In the genomic region with DNA sequence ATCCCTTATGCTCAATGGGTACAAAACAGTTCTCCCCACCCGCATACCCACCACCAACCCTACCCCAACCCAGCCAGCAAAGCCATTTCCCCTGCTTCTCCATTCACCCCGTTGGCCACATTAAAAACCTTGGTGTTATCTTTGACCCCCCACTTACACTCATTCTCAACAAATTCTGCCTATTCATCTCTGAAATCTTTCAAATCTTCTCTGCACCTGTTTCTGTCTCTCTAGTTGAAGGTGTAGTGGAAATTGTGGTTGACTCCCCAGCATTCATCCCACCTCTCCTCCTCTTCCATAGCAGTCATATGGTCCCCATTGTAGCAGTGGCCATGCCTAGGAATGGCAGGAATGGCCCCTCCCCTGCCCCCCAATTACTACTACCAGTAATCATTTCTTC, we compare ENCODE assay signal across 24 cellular contexts. TPM values are rescaled to one million over a fixed set of nuclear protein-coding genes. Genes with fewer than 3 reads are reported as not detected.
DNase-seq lines count a peak whose midpoint lies in the region; ATAC-seq, FAIRE-seq and TF ChIP-seq lines count a peak whose summit lies in the region.
"Had no signal": no experiment of that assay in that cellular context is flagged by ENCODE, and none has a peak within 500 bp of the region (broad histone marks: within the 10 kb centered on the region; RNA-seq: fewer than 3 reads in every experiment).

No MANE protein-coding gene starts in this region.

- BruUV-seq in K562 (replicated peaks; lab: Mats Ljungman, UMichigan): no TSS peak

- in situ Hi-C loops in K562 (cut with MboI): no loop called here

- no peak overlapping the region; a peak in 1 of 4 replicates for H3K9ac ChIP-seq in K562 (ENCODE audit: insufficient read depth in 1 of 2, low read depth in 2 of 2, low read length in 2 of 2)
- H3K9ac ChIP-seq: KMS-11 had no signal

- H3K79me2 ChIP-seq in K562 (ENCODE audit: control insufficient read depth, insufficient read depth, low read length): no peaks in the 10 kb centered on the region

- FAIRE-seq in K562 (lab: Jason Lieb, UNC) (no peak), D721Med (lab: Jason Lieb, UNC) (no peak)
- FAIRE-seq: A204.1, TTC549 had no signal

- peak; percentile 35 for ATAC-seq in activated CD4-positive, alpha-beta T cell treated with anti-CD3 and anti-CD28 coated beads for 36 hours
- ATAC-seq in CD8-positive, alpha-beta T cell: no peak
- ATAC-seq in HG03565 (IDR thresholded peaks at IDR 0.05; ENCODE audit: unreplicated experiment): peak; percentile 13
- ATAC-seq in K562: no peak; the same call in 1 of the 3 replicates
- no peak for ATAC-seq in GM21529 (IDR thresholded peaks at IDR 0.05; ENCODE audit: unreplicated experiment)
- ATAC-seq: gastrocnemius medialis had no signal

- no peak for TF ChIP-seq POLR2A in K562 (conservative IDR thresholded peaks at IDR 0.05)

- intact Hi-C loops in activated CD4-positive, alpha-beta T cell treated with anti-CD3 and anti-CD28 coated beads for 36 hours (cut with DNase I, micrococcal nuclease): loop anchor here (1.0 to 2.0 kb wide), 2 partner anchors 15 kb away; no protein-coding TSS in a partner anchor
- intact Hi-C loops in CD8-positive, alpha-beta T cell (cut with DNase I, micrococcal nuclease): no loop called here
- intact Hi-C loops in K562 (cut with micrococcal nuclease): no loop called here

- no peak for TF ChIP-seq RAD21 in K562 (CRISPR knock-in tag; conservative IDR thresholded peaks at IDR 0.05 in 1 of 2, IDR thresholded peaks at IDR 0.05 in 1 of 2)

- no peaks in the 10 kb centered on the region for H3K27me3 ChIP-seq in CD8-positive, alpha-beta T cell (ENCODE audit: insufficient read depth, low read length)
- no peaks in the 10 kb centered on the region for H3K27me3 ChIP-seq in K562 (ENCODE audit: control insufficient read depth in 2 of 2, insufficient read depth in 2 of 2, low read length in 2 of 2)
- H3K27me3 ChIP-seq: ascending aorta, gastrocnemius medialis, vagina had no signal

- no peak for TF ChIP-seq EP300 in K562 (IDR thresholded peaks at IDR 0.05; ENCODE audit: low read length)

- WGBS in K562 (ENCODE audit: insufficient coverage, low coverage, missing lambda C conversion rate): 23% methylated on average over 2 of the region's 2 CpGs

- no peaks in the 10 kb centered on the region for H3K9me3 ChIP-seq in CD8-positive, alpha-beta T cell (ENCODE audit: low read length)
- H3K9me3 ChIP-seq in K562 (replicated peaks; ENCODE audit: control insufficient read depth, insufficient read depth, low read depth, low read length): no peaks in the 10 kb centered on the region
- H3K9me3 ChIP-seq: ascending aorta, gastrocnemius medialis, vagina had no signal

- H3K4me2 ChIP-seq in K562 (ENCODE audit: insufficient read depth, low read length): no peak overlapping the region
- H3K4me2 ChIP-seq: KMS-11 had no signal

- H3K9me3 Mint-ChIP-seq in activated CD4-positive, alpha-beta T cell treated with anti-CD3 and anti-CD28 coated beads for 36 hours (ENCODE audit: low read depth): peaks cover 5% of the 10 kb centered on the region
- peaks cover 6% of the 10 kb centered on the region for H3K9me3 Mint-ChIP-seq in CD8-positive, alpha-beta T cell

- H3K36me3 ChIP-seq in CD8-positive, alpha-beta T cell (ENCODE audit: insufficient read depth, low read length): peaks cover under 1% of the 10 kb centered on the region
- peaks cover 7% of the 10 kb centered on the region; the same call in 1 of the 3 replicates for H3K36me3 ChIP-seq in K562 (ENCODE audit: control insufficient read depth, insufficient read depth, low read length)

- peak overlapping the region; percentile 90 for H3K27ac Mint-ChIP-seq in activated CD4-positive, alpha-beta T cell treated with anti-CD3 and anti-CD28 coated beads for 36 hours
- peak overlapping the region; percentile 16 for H3K27ac Mint-ChIP-seq in CD8-positive, alpha-beta T cell
- H3K27ac Mint-ChIP-seq: B cell had no signal

- peaks cover 9% of the 10 kb centered on the region for H3K4me1 ChIP-seq in CD8-positive, alpha-beta T cell (ENCODE audit: insufficient read depth, low read length)
- H3K4me1 ChIP-seq in K562 (replicated peaks in 1 of 2; ENCODE audit: control insufficient read depth in 2 of 2, insufficient read depth in 2 of 2, low read length in 2 of 2): peaks cover 5 to 13% of the 10 kb centered on the region in 2 experiments; a peak in 3 of 5 replicates
- H3K4me1 ChIP-seq: ascending aorta, gastrocnemius medialis, vagina had no signal

- no peak overlapping the region for H2AFZ ChIP-seq in K562 (ENCODE audit: low read depth, low read length)

- DNase-seq in activated CD4-positive, alpha-beta T cell treated with anti-CD3 and anti-CD28 coated beads for 36 hours: peak; percentile 28
- no peak for DNase-seq in activated CD4-positive, alpha-beta T cell treated with anti-CD3 and anti-CD28 coated beads for 1 hour
- DNase-seq in CD8-positive, alpha-beta T cell: no peak
- DNase-seq in K562 (ENCODE audit: extremely low read depth in 1 of 4, low spot score in 3 of 4) (no peak), D721Med (ENCODE audit: insufficient read length, low spot score) (no peak), superior temporal gyrus (ENCODE audit: extremely low spot score) (no peak)
- DNase-seq: Calu3; cerebellar nuclear complex; effector memory CD4-positive, alpha-beta T cell; gastrocnemius medialis; GOT3; islet precursor cell; NCI-H187; occipital lobe; retina had no signal

- no peaks in the 10 kb centered on the region for H4K20me1 ChIP-seq in K562 (replicated peaks; ENCODE audit: control insufficient read depth, insufficient read depth, low read length)

- H3K9me1 ChIP-seq in K562 (ENCODE audit: control insufficient read depth, insufficient read depth, low read length): no peaks in the 10 kb centered on the region

- no peaks in the 10 kb centered on the region for H3K27me3 Mint-ChIP-seq in activated CD4-positive, alpha-beta T cell treated with anti-CD3 and anti-CD28 coated beads for 36 hours
- no peaks in the 10 kb centered on the region for H3K27me3 Mint-ChIP-seq in CD8-positive, alpha-beta T cell (ENCODE audit: low read depth)
- H3K27me3 Mint-ChIP-seq: B cell had no signal

- no peak overlapping the region for H3K27ac ChIP-seq in CD8-positive, alpha-beta T cell (ENCODE audit: low read depth, low read length)
- H3K27ac ChIP-seq in K562 (ENCODE audit: extremely low read depth, low read depth, low read length): no peak overlapping the region
- H3K27ac ChIP-seq: ascending aorta, gastrocnemius medialis, KMS-11, vagina had no signal

- H3K4me3 Mint-ChIP-seq in activated CD4-positive, alpha-beta T cell treated with anti-CD3 and anti-CD28 coated beads for 36 hours: peak overlapping the region; percentile 37
- H3K4me3 Mint-ChIP-seq in CD8-positive, alpha-beta T cell: no peak overlapping the region
- H3K4me3 Mint-ChIP-seq: B cell had no signal

- TF ChIP-seq CTCF in CD8-positive, alpha-beta T cell (IDR thresholded peaks at IDR 0.05): no peak
- TF ChIP-seq CTCF in K562 (IDR thresholded peaks at IDR 0.05 in 2 of 3, conservative IDR thresholded peaks at IDR 0.05 in 1 of 3; ENCODE audit: insufficient read depth in 2 of 3, low read depth in 1 of 3, low read length in 3 of 3) (no peak), D721Med (IDR thresholded peaks at IDR 0.05; ENCODE audit: insufficient read depth, missing control alignments) (no peak)

- CTCF ChIA-PET in activated CD4-positive, alpha-beta T cell treated with anti-CD3 and anti-CD28 coated beads for 36 hours (lab: Charles Lee): interaction anchor here (0.8 to 1.5 kb wide), 6 partner anchors 20 to 56 kb away, joined by 3 to 5 read pairs (median 4); no protein-coding TSS in a partner anchor
- CTCF ChIA-PET in CD8-positive, alpha-beta T cell (lab: Charles Lee): interaction anchor here (0.6 to 0.8 kb wide), 2 partner anchors 15 to 18 kb away, joined by 3 read pairs; no protein-coding TSS in a partner anchor
- CTCF ChIA-PET in K562 (lab: Yijun Ruan, JAX; ENCODE audit: low intra/inter-chr PET ratio): no interaction called here

- peaks cover 44% of the 10 kb centered on the region for H3K4me1 Mint-ChIP-seq in activated CD4-positive, alpha-beta T cell treated with anti-CD3 and anti-CD28 coated beads for 36 hours
- peaks cover 36% of the 10 kb centered on the region for H3K4me1 Mint-ChIP-seq in CD8-positive, alpha-beta T cell (ENCODE audit: low read depth)

- peaks cover 21% of the 10 kb centered on the region for H3K36me3 Mint-ChIP-seq in activated CD4-positive, alpha-beta T cell treated with anti-CD3 and anti-CD28 coated beads for 36 hours (ENCODE audit: low read depth)
- peaks cover 18% of the 10 kb centered on the region for H3K36me3 Mint-ChIP-seq in CD8-positive, alpha-beta T cell

- H3K4me3 ChIP-seq in CD8-positive, alpha-beta T cell (ENCODE audit: low read depth, low read length): no peak overlapping the region
- H3K4me3 ChIP-seq in K562: no peak overlapping the region
- H3K4me3 ChIP-seq: ascending aorta, gastrocnemius medialis, lung, vagina had no signal

- POLR2A ChIA-PET in activated CD4-positive, alpha-beta T cell treated with anti-CD3 and anti-CD28 coated beads for 36 hours (lab: Charles Lee): interaction anchor here (0.6 to 1.9 kb wide), 5 partner anchors 15 to 283 kb away, joined by 4 to 9 read pairs (median 6); a partner anchor contains a TSS
- POLR2A ChIA-PET in CD8-positive, alpha-beta T cell (lab: Charles Lee): interaction anchor here (0.8 to 1.4 kb wide), 3 partner anchors 13 to 101 kb away, joined by 3 read pairs; no protein-coding TSS in a partner anchor
- POLR2A ChIA-PET in K562 (lab: Yijun Ruan, JAX): no interaction called here

RNA-seq across cellular contexts. Expression of a gene that starts 20.5 kb away (rescaled TPM):
- 10 to 100 TPM; 15.0 to 17.3 TPM for total RNA-seq in activated CD4-positive, alpha-beta T cell treated with anti-CD3 and anti-CD28 coated beads for 36 hours
- 10 to 100 TPM; 25.4 to 26.2 TPM for total RNA-seq in CD8-positive, alpha-beta T cell
- 24.7 and 26.6 TPM in 2 replicates for total RNA-seq in K562 (2011; cell fraction: chromatin; rRNA removed; ENCODE audit: low replicate concordance)
- total RNA-seq in K562 (2011; cell fraction: nucleolus; rRNA removed): 14.5 and 15.1 TPM in 2 replicates
- 20.1 and 32.4 TPM in 2 replicates for total RNA-seq in K562 (2011; cell fraction: nucleoplasm; rRNA removed)
- total RNA-seq in K562 (2014; rRNA removed) (4.9 and 7.1 TPM in 2 replicates), K562 (2014; rRNA removed; fragmentation: Illumina TruSeq; extraction: Trizol) (5.4 and 5.6 TPM in 2 replicates), K562 (2015; rRNA removed; fragmentation: Illumina TruSeq; extraction: Trizol) (6.3 and 6.4 TPM in 2 replicates), K562 (2021) (15.5 and 16.3 TPM in 2 replicates)
- polyA plus RNA-seq in K562 (2011; rRNA removed) (3.2 and 5.2 TPM in 2 replicates), K562 (2014; fragmentation: Illumina TruSeq; extraction: Trizol) (8.7 and 9.0 TPM in 2 replicates), K562 (2014; fragmentation: Nextera tagmentation; extraction: Ambion mirVana) (under 1 TPM; 0.35 to 0.58 TPM), K562 (2014; rRNA removed) (5.3 and 5.5 TPM in 2 replicates)
- 3.0 and 3.4 TPM in 2 replicates for polyA plus RNA-seq in K562 (2011; cell fraction: cytosol; rRNA removed)
- 7.8 and 14.6 TPM in 2 replicates for polyA plus RNA-seq in K562 (2011; cell fraction: nucleus; rRNA removed)
- 6.3 and 6.6 TPM in 2 replicates for polyA plus RNA-seq in K562 (2012)
- 6.5 and 10.2 TPM in 2 replicates for polyA minus RNA-seq in K562 (2011; rRNA and poly(A)+ RNA removed)
- polyA minus RNA-seq in K562 (2011; cell fraction: cytosol; rRNA and poly(A)+ RNA removed): 10.4 and 12.0 TPM in 2 replicates
- polyA minus RNA-seq in K562 (2011; cell fraction: nucleus; rRNA and poly(A)+ RNA removed): 5.7 and 7.3 TPM in 2 replicates

RNA-seq across cellular contexts. Expression of a gene that starts 37.5 kb away (rescaled TPM):
- 100 to 1,000 TPM in 1 of 2 experiments, 10 to 100 TPM in 1; 97.6 to 119 TPM for total RNA-seq in activated CD4-positive, alpha-beta T cell treated with anti-CD3 and anti-CD28 coated beads for 36 hours
- 10 to 100 TPM; 29.0 to 31.8 TPM for total RNA-seq in CD8-positive, alpha-beta T cell
- 33.8 and 38.3 TPM in 2 replicates for total RNA-seq in K562 (2011; cell fraction: chromatin; rRNA removed; ENCODE audit: low replicate concordance)
- total RNA-seq in K562 (2011; cell fraction: nucleolus; rRNA removed): 33.5 and 37.1 TPM in 2 replicates
- total RNA-seq in K562 (2011; cell fraction: nucleoplasm; rRNA removed): 36.7 and 58.4 TPM in 2 replicates
- total RNA-seq in K562 (2014; rRNA removed) (67.0 and 68.4 TPM in 2 replicates), K562 (2014; rRNA removed; fragmentation: Illumina TruSeq; extraction: Trizol) (79.0 and 87.6 TPM in 2 replicates), K562 (2015; rRNA removed; fragmentation: Illumina TruSeq; extraction: Trizol) (83.4 and 91.1 TPM in 2 replicates), K562 (2021) (91.7 and 92.5 TPM in 2 replicates)
- polyA plus RNA-seq in K562 (2011; rRNA removed) (129 and 170 TPM in 2 replicates), K562 (2014; fragmentation: Illumina TruSeq; extraction: Trizol) (139 and 147 TPM in 2 replicates), K562 (2014; fragmentation: Nextera tagmentation; extraction: Ambion mirVana) (100 to 1,000 TPM; 258 to 288 TPM), K562 (2014; rRNA removed) (126 and 140 TPM in 2 replicates)
- polyA plus RNA-seq in K562 (2011; cell fraction: cytosol; rRNA removed): 125 and 156 TPM in 2 replicates
- polyA plus RNA-seq in K562 (2011; cell fraction: nucleus; rRNA removed): 64.6 and 74.4 TPM in 2 replicates
- 79.1 and 122 TPM in 2 replicates for polyA plus RNA-seq in K562 (2012)
- 33.3 and 40.1 TPM in 2 replicates for polyA minus RNA-seq in K562 (2011; rRNA and poly(A)+ RNA removed)
- polyA minus RNA-seq in K562 (2011; cell fraction: cytosol; rRNA and poly(A)+ RNA removed): 25.8 and 39.5 TPM in 2 replicates
- 28.5 and 30.0 TPM in 2 replicates for polyA minus RNA-seq in K562 (2011; cell fraction: nucleus; rRNA and poly(A)+ RNA removed)

Comparison
In these comparisons a context has a peak if more than half of its experiments do, and no peak if none do; other contexts are left out.
1. ATAC-seq: peak in activated CD4-positive, alpha-beta T cell treated with anti-CD3 and anti-CD28 coated beads for 36 hours (single experiment) and HG03565 (single experiment); none in CD8-positive, alpha-beta T cell (single experiment), K562 (single experiment) and GM21529 (single experiment).
2. intact Hi-C loops: an anchor here in activated CD4-positive, alpha-beta T cell treated with anti-CD3 and anti-CD28 coated beads for 36 hours (1.0 to 2.0 kb wide); none called in CD8-positive, alpha-beta T cell and K562.